1 cellular context compared by ENCODE assay signal in genomic region chr4:80072607-80073361, GRCh38.
TF ChIP-seq lines count a peak whose summit lies in the region.

Gene ANTXR2 (minus strand): TSS chr4:80073229. CDS start chr4:80072560, 669 bp downstream.

TF ChIP-seq in K562, 482 proteins besides CTCF, POLR2A, EP300 and RAD21 (continued from another document and continues in another):
- TF ChIP-seq BCLAF1 (IDR thresholded peaks at IDR 0.05; ENCODE audit: borderline replicate concordance in 1 of 2, control insufficient read depth in 1 of 2, low read depth in 2 of 2, low read length in 1 of 2) = 0 out of 4 replicates have a peak, but pooled peaks of 1 of the 2 experiments have one; percentile 60
- TF ChIP-seq ARID3A (IDR thresholded peaks at IDR 0.05; ENCODE audit: borderline replicate concordance, low read depth, low read length) = no peak
- TF ChIP-seq ZNF444 (CRISPR knock-in tag; IDR thresholded peaks at IDR 0.05) = no peak
- 0 out of 2 replicates have a peak, but pooled peaks have one; percentile 84 for TF ChIP-seq NR1H2 (CRISPR knock-in tag; IDR thresholded peaks at IDR 0.05)
- no peak for TF ChIP-seq ELK3 (CRISPR knock-in tag; IDR thresholded peaks at IDR 0.05)
- TF ChIP-seq CLOCK (CRISPR knock-in tag; IDR thresholded peaks at IDR 0.05; ENCODE audit: borderline replicate concordance) = no peak
- no peak for TF ChIP-seq E2F4 (CRISPR knock-in tag; IDR thresholded peaks at IDR 0.05; ENCODE audit: low read depth)
- peak; percentile 88 for TF ChIP-seq FOSL1 (tag; conservative IDR thresholded peaks at IDR 0.05)
- TF ChIP-seq HDAC1 (IDR thresholded peaks at IDR 0.05) = peak in 1 of 2 experiments; percentile 88; a peak in 2 of 4 replicates
- no peak for TF ChIP-seq ZNF830 (CRISPR knock-in tag; IDR thresholded peaks at IDR 0.05)
- TF ChIP-seq PKNOX1 (IDR thresholded peaks at IDR 0.05) = peak; percentile 67; the same call in 1 of the 2 replicates
- TF ChIP-seq EHMT2 (IDR thresholded peaks at IDR 0.05) = no peak
- TF ChIP-seq SPI1 (IDR thresholded peaks at IDR 0.05; ENCODE audit: borderline replicate concordance, low read depth, low read length) = no peak
- TF ChIP-seq ESRRB (CRISPR knock-in tag; IDR thresholded peaks at IDR 0.05; ENCODE audit: borderline replicate concordance) = no peak
- no peak for TF ChIP-seq HOXB6 (CRISPR knock-in tag; IDR thresholded peaks at IDR 0.05; ENCODE audit: borderline replicate concordance)
- TF ChIP-seq POU5F1 (IDR thresholded peaks at IDR 0.05; ENCODE audit: borderline replicate concordance, low read depth, low read length, partially characterized antibody) = no peak
- peak; percentile 44; the same call in 1 of the 2 replicates for TF ChIP-seq CBFA2T3 (IDR thresholded peaks at IDR 0.05)
- TF ChIP-seq RBFOX2 (IDR thresholded peaks at IDR 0.05; ENCODE audit: low read depth, low read length) = peak; percentile 90
- no peak for TF ChIP-seq KDM1A (IDR thresholded peaks at IDR 0.05)
- TF ChIP-seq ATF4 (CRISPR knock-in tag; IDR thresholded peaks at IDR 0.05) = no peak
- TF ChIP-seq ZNF76 (CRISPR knock-in tag; IDR thresholded peaks at IDR 0.05; ENCODE audit: borderline replicate concordance) = no peak
- no peak for TF ChIP-seq MAFK (IDR thresholded peaks at IDR 0.05; ENCODE audit: low read length)
- no peak for TF ChIP-seq RNF219 (CRISPR knock-in tag; IDR thresholded peaks at IDR 0.05)
- no peak for TF ChIP-seq NR3C1 (CRISPR knock-in tag; IDR thresholded peaks at IDR 0.05)
- TF ChIP-seq SOX6 (IDR thresholded peaks at IDR 0.05) = 0 out of 2 replicates have a peak, but pooled peaks have one; percentile 31
- TF ChIP-seq CTBP1 (IDR thresholded peaks at IDR 0.05; ENCODE audit: borderline replicate concordance) = peak; percentile 54
- TF ChIP-seq C11orf30 (IDR thresholded peaks at IDR 0.05; ENCODE audit: low read depth) = no peak
- TF ChIP-seq ZNF644 (tag; IDR thresholded peaks at IDR 0.05; ENCODE audit: low read depth) = no peak
- TF ChIP-seq DLX4 (CRISPR knock-in tag; IDR thresholded peaks at IDR 0.05) = no peak
- TF ChIP-seq ASH1L (IDR thresholded peaks at IDR 0.05; ENCODE audit: borderline replicate concordance, low read depth, partially characterized antibody) = no peak
- no peak for TF ChIP-seq CBX2 (IDR thresholded peaks at IDR 0.05; ENCODE audit: insufficient read depth, low read length, poor library complexity, severe bottlenecking)
- peak; percentile 17; the same call in 1 of the 2 replicates for TF ChIP-seq THAP12 (CRISPR knock-in tag; IDR thresholded peaks at IDR 0.05)
- TF ChIP-seq ZZZ3 (IDR thresholded peaks at IDR 0.05) = no peak
- 0 out of 2 replicates have a peak, but pooled peaks have one; percentile 37 for TF ChIP-seq NBN (IDR thresholded peaks at IDR 0.05; ENCODE audit: low read depth)
- TF ChIP-seq SRSF1 (IDR thresholded peaks at IDR 0.05; ENCODE audit: low read depth, low read length) = no peak
- no peak for TF ChIP-seq ZNF134 (CRISPR knock-in tag; conservative IDR thresholded peaks at IDR 0.05)
- TF ChIP-seq ATF6 (CRISPR knock-in tag; IDR thresholded peaks at IDR 0.05) = 0 out of 2 replicates have a peak, but pooled peaks have one; percentile 88
- TF ChIP-seq NFYB (IDR thresholded peaks at IDR 0.05; ENCODE audit: extremely low read depth, insufficient read length) = no peak
- TF ChIP-seq ZNF212 (CRISPR knock-in tag; IDR thresholded peaks at IDR 0.05) = no peak
- TF ChIP-seq NCOA4 (IDR thresholded peaks at IDR 0.05; ENCODE audit: partially characterized antibody) = no peak
- no peak for TF ChIP-seq ZNF717 (CRISPR knock-in tag; IDR thresholded peaks at IDR 0.05)
- peak; percentile 80 for TF ChIP-seq SUPT5H (IDR thresholded peaks at IDR 0.05)
- TF ChIP-seq CREB1 (IDR thresholded peaks at IDR 0.05) = peak; percentile 75
- peak; percentile 57; the same call in 1 of the 2 replicates for TF ChIP-seq CREB1 (CRISPR knock-in tag; IDR thresholded peaks at IDR 0.05)
